21 cellular contexts compared by ENCODE assay signal in the genomic region with DNA sequence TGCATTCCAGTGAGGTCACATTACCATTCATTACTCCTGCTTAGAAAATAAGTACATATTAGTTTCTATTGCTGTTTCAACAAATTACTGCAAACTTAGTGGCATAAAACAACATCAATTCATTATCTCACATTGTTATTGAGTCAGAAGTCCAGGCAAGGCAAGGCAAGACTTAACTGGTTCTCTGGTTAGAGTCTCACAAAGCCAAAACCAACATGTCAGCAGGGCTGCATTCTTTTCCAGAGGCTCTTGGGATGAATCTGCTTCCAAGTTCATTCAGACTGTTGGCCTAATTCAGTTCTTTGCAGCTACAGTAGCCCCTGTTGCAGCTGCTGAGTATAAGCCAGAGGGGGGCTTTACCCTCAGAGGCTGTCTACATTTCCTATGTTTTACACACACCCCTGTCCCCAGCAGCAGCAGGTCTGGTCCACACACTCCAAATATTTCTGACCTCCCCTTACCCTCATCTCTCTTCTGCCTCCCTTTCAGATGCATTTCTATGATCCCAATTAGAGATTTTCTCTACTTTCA.
A peak's percentile ranks its signal among the peaks of the same experiment; 100 is the strongest.
DNase-seq lines count a peak whose midpoint lies in the region; ATAC-seq and TF ChIP-seq lines count a peak whose summit lies in the region.
"Had no signal": no experiment of that assay in that cellular context is flagged by ENCODE, and none has a peak within 500 bp of the region (broad histone marks: within the 10 kb centered on the region; RNA-seq: fewer than 3 reads in every experiment).

No MANE protein-coding gene starts in this region.

- no peaks in the 10 kb centered on the region for H3K9me3 ChIP-seq in Loucy (ENCODE audit: insufficient read depth, low read depth, low read length)
- H3K9me3 ChIP-seq: sigmoid colon had no signal

- DNase-seq in astrocyte of the spinal cord (ENCODE audit: low read depth, low spot score), result peak; percentile 63
- peak; percentile 89 for DNase-seq in fibroblast of the aortic adventitia (ENCODE audit: low read depth)
- peak; percentile 11 for DNase-seq in retina
- no peak for DNase-seq in T-helper 1 cell
- no peak for DNase-seq in activated naive CD4-positive, alpha-beta T cell treated with anti-CD3 and anti-CD28 coated beads, Interleukin-2, amount 10 ng/mL, durations not matched to agents 7 days and 5 days
- DNase-seq: activated naive CD4-positive, alpha-beta T cell; activated T-cell treated with anti-CD3 and anti-CD28 coated beads, Interleukin-2, amount 50 U/mL, for 4 hours; amygdala; C1 segment of cervical spinal cord; effector memory CD4-positive, alpha-beta T cell; H7; left cardiac atrium; MV-4-11; natural killer cell; NCI-H2171; NCI-H69; sigmoid colon; substantia nigra had no signal

- CTCF ChIA-PET in activated naive CD4-positive, alpha-beta T cell treated with anti-CD3 and anti-CD28 coated beads, Interleukin-2, amount 10 ng/mL, durations not matched to agents 7 days and 5 days (lab: Charles Lee), result no interaction called here

- no peaks in the 10 kb centered on the region for H3K9me2 ChIP-seq in Loucy (replicated peaks; ENCODE audit: low read depth, low read length)

- H3K4me1 Mint-ChIP-seq in activated naive CD4-positive, alpha-beta T cell treated with anti-CD3 and anti-CD28 coated beads, Interleukin-2, amount 10 ng/mL, durations not matched to agents 7 days and 5 days, result no peaks in the 10 kb centered on the region
- H3K4me1 Mint-ChIP-seq: natural killer cell had no signal

- H3K79me2 ChIP-seq in Loucy (ENCODE audit: insufficient read depth, low read length), result no peaks in the 10 kb centered on the region

- peaks cover 2% of the 10 kb centered on the region for H3K9me3 Mint-ChIP-seq in activated naive CD4-positive, alpha-beta T cell treated with anti-CD3 and anti-CD28 coated beads, Interleukin-2, amount 10 ng/mL, durations not matched to agents 7 days and 5 days

- H3K36me3 Mint-ChIP-seq in activated naive CD4-positive, alpha-beta T cell treated with anti-CD3 and anti-CD28 coated beads, Interleukin-2, amount 10 ng/mL, durations not matched to agents 7 days and 5 days, result no peaks in the 10 kb centered on the region
- H3K36me3 Mint-ChIP-seq: natural killer cell had no signal

- peak overlapping the region; percentile 48 for H2AFZ ChIP-seq in Loucy (ENCODE audit: low read length)

- H3K4me1 ChIP-seq in Loucy (ENCODE audit: insufficient read depth, low read length, poor library complexity, severe bottlenecking), result peaks cover 10% of the 10 kb centered on the region

- in situ Hi-C loops in astrocyte of the spinal cord (cut with HindIII; ENCODE audit: low sequenced_read_pairs), result no loop called here

- H4K20me1 ChIP-seq in Loucy (ENCODE audit: insufficient read depth, low read length, poor library complexity, severe bottlenecking), result no peaks in the 10 kb centered on the region

- no peaks in the 10 kb centered on the region for H3K27me3 ChIP-seq in Loucy (ENCODE audit: insufficient read depth, low read length, poor library complexity, severe bottlenecking)
- H3K27me3 ChIP-seq: sigmoid colon had no signal

- no peak for ATAC-seq in esophagus mucosa
- ATAC-seq: activated T-cell treated with anti-CD3 and anti-CD28 coated beads, Interleukin-2, amount 50 U/mL, for 4 hours; K562; natural killer cell had no signal

- H3K9ac ChIP-seq in Loucy (ENCODE audit: low read depth, low read length, poor library complexity, severe bottlenecking), result no peak overlapping the region

- H3K4me3 ChIP-seq in Loucy (ENCODE audit: low read length, poor library complexity, severe bottlenecking) (no peak overlapping the region), astrocyte of the spinal cord (ENCODE audit: low read depth, low read length) (no peak overlapping the region), fibroblast of the aortic adventitia (ENCODE audit: low read depth, low read length) (no peak overlapping the region)
- H3K4me3 ChIP-seq: K562, sigmoid colon had no signal

- H3K27me3 Mint-ChIP-seq in activated naive CD4-positive, alpha-beta T cell treated with anti-CD3 and anti-CD28 coated beads, Interleukin-2, amount 10 ng/mL, durations not matched to agents 7 days and 5 days, result no peaks in the 10 kb centered on the region

- H3K36me3 ChIP-seq in Loucy (ENCODE audit: insufficient read depth, low read length), result no peaks in the 10 kb centered on the region
- H3K36me3 ChIP-seq: sigmoid colon had no signal

- no peak overlapping the region for H3K27ac Mint-ChIP-seq in activated naive CD4-positive, alpha-beta T cell treated with anti-CD3 and anti-CD28 coated beads, Interleukin-2, amount 10 ng/mL, durations not matched to agents 7 days and 5 days
- H3K27ac Mint-ChIP-seq: natural killer cell had no signal

- TF ChIP-seq CTCF in Loucy (conservative IDR thresholded peaks at IDR 0.05; ENCODE audit: low read length) (no peak), astrocyte of the spinal cord (IDR thresholded peaks at IDR 0.05; ENCODE audit: low read depth, low read length) (no peak), fibroblast of the aortic adventitia (IDR thresholded peaks at IDR 0.05; ENCODE audit: insufficient read depth, low read length) (no peak)

- H3K4me2 ChIP-seq in Loucy (ENCODE audit: low read depth, low read length, poor library complexity, severe bottlenecking), result no peak overlapping the region

- no peak overlapping the region for H3K4me3 Mint-ChIP-seq in activated naive CD4-positive, alpha-beta T cell treated with anti-CD3 and anti-CD28 coated beads, Interleukin-2, amount 10 ng/mL, durations not matched to agents 7 days and 5 days
- H3K4me3 Mint-ChIP-seq: activated T-cell treated with anti-CD3 and anti-CD28 coated beads, Interleukin-2, amount 50 U/mL, for 4 hours; natural killer cell had no signal

- H3F3A ChIP-seq in Loucy (ENCODE audit: low read depth), result no peaks in the 10 kb centered on the region

Comparison
In these comparisons a context has a peak if more than half of its experiments do, and no peak if none do; other contexts are left out.
1. DNase-seq: peak in astrocyte of the spinal cord (single experiment), fibroblast of the aortic adventitia (single experiment) and retina (single experiment); none in T-helper 1 cell (0 of 5) and activated naive CD4-positive, alpha-beta T cell treated with anti-CD3 and anti-CD28 coated beads, Interleukin-2, amount 10 ng/mL, durations not matched to agents 7 days and 5 days (single experiment).